8 cellular contexts compared by ENCODE assay signal in genomic region chr9:100411472-100412270, GRCh38. TPM values are rescaled to one million over a fixed set of nuclear protein-coding genes. Genes with fewer than 3 reads are reported as not detected.
A peak's percentile ranks its signal among the peaks of the same experiment; 100 is the strongest.
DNase-seq lines count a peak whose midpoint lies in the region; ATAC-seq and TF ChIP-seq lines count a peak whose summit lies in the region.

No MANE protein-coding gene starts in this region.

- H3K27me3 ChIP-seq in adrenal gland (no peaks in the 10 kb centered on the region), upper lobe of left lung (no peaks in the 10 kb centered on the region)

- H3K4me1 ChIP-seq in adrenal gland (replicated peaks in 1 of 2) (peaks cover 0 to 5% of the 10 kb centered on the region in 2 donors), upper lobe of left lung (peaks cover 0 to 16% (median 7%) of the 10 kb centered on the region in 4 donors)

- H3K36me3 ChIP-seq in adrenal gland (replicated peaks in 1 of 2) (no peaks in the 10 kb centered on the region), upper lobe of left lung (no peaks in the 10 kb centered on the region)

- H3K27ac ChIP-seq in adrenal gland (no peak overlapping the region), upper lobe of left lung (peak overlapping the region in 1 of 4 donors; percentile 52)

- ATAC-seq in HG02610 (IDR thresholded peaks at IDR 0.05; ENCODE audit: unreplicated experiment) = peak; percentile 100
- peak; percentile 100 for ATAC-seq in left cardiac atrium
- peak; percentile 96 to 99 for ATAC-seq in upper lobe of left lung (ENCODE audit: low FRiP score in 2 of 2)

- H3K4me3 ChIP-seq in adrenal gland (peak overlapping the region in 2 of 4 donors; percentile 11 to 42), upper lobe of left lung (peak overlapping the region; percentile 11 to 56 (median 48))

- WGBS in adrenal gland, 4 donors = 11 to 13% (median 12%) methylated on average over 31 to 38 of the region's 38 CpGs
- 14 to 19% methylated on average over 35 to 38 of the region's 38 CpGs for WGBS in upper lobe of left lung, 2 donors

- DNase-seq in GM10266 (ENCODE audit: extremely low spot score) = peak; percentile 89
- peak; percentile 88 for DNase-seq in NCI-H1105 treated with DMSO at 0.1 percent for 48 hours (lab: John Stamatoyannopoulos, UW)
- DNase-seq in SW 1271 (lab: John Stamatoyannopoulos, UW) = peak; percentile 81 to 91
- DNase-seq in adrenal gland = peak; percentile 85 to 94 (median 91)
- peak; percentile 94 for DNase-seq in left cardiac atrium
- DNase-seq in posterior cingulate gyrus = peak; percentile 86 to 99 (median 91)
- DNase-seq in upper lobe of left lung = peak; percentile 94

- no peak for TF ChIP-seq POLR2A in adrenal gland (IDR thresholded peaks at IDR 0.05)
- TF ChIP-seq POLR2A in upper lobe of left lung (IDR thresholded peaks at IDR 0.05) = peak in 1 of 4 donors; percentile 68

- TF ChIP-seq CTCF in GM10266 (IDR thresholded peaks at IDR 0.05; ENCODE audit: control insufficient read depth, insufficient read depth, low read depth, missing control alignments) (no peak), adrenal gland (IDR thresholded peaks at IDR 0.05) (no peak), upper lobe of left lung (IDR thresholded peaks at IDR 0.05) (no peak)

- TF ChIP-seq EP300 in upper lobe of left lung (IDR thresholded peaks at IDR 0.05) = no peak

- H3K9me3 ChIP-seq in adrenal gland (replicated peaks in 1 of 3) (no peaks in the 10 kb centered on the region), upper lobe of left lung (no peaks in the 10 kb centered on the region)

- intact Hi-C loops in adrenal gland (cut with DNase I) (no loop called here), left cardiac atrium (cut with DNase I) (no loop called here), posterior cingulate gyrus (cut with DNase I) (loop anchor here (5.0 kb wide), 1 partner anchor 59 kb away; the partner anchor contains the start of gene TEX10)

RNA-seq across cellular contexts. Expression of gene MSANTD3, which starts 15.3 kb away (rescaled TPM):
- 10 to 100 TPM; 10.8 to 37.9 (median 19.7) TPM for total RNA-seq in adrenal gland
- polyA plus RNA-seq in adrenal gland = 10 to 100 TPM; 10.5 to 16.5 (median 13.7) TPM
- 10 to 100 TPM; 14.6 to 25.9 TPM for total RNA-seq in left cardiac atrium
- 10 to 100 TPM; 13.6 to 28.3 (median 23.0) TPM for total RNA-seq in upper lobe of left lung

RNA-seq across cellular contexts. Expression of gene TEX10, which starts 58.9 kb away (rescaled TPM):
- total RNA-seq in adrenal gland (10 to 100 TPM in 5 of 8 donors, 1 to 10 TPM in 3; 5.9 to 17.1 (median 10.9) TPM), left cardiac atrium (10 to 100 TPM in 1 of 2 donors, 1 to 10 TPM in 1; 7.9 to 11.6 TPM), upper lobe of left lung (10 to 100 TPM in 4 of 6 donors, 1 to 10 TPM in 2; 6.2 to 17.3 (median 13.0) TPM)
- polyA plus RNA-seq in adrenal gland = 10 to 100 TPM in 1 of 3 donors, 1 to 10 TPM in 2; 6.7 to 11.8 (median 9.6) TPM
